8 cellular contexts compared by ENCODE assay signal in genomic region chr18:79963658-79964329, GRCh38. TPM values are rescaled to one million over a fixed set of nuclear protein-coding genes. Genes with fewer than 3 reads are reported as not detected.
DNase-seq lines count a peak whose midpoint lies in the region; ATAC-seq, FAIRE-seq and TF ChIP-seq lines count a peak whose summit lies in the region.

No MANE protein-coding gene starts in this region.

- TF ChIP-seq CTCF in activated CD8-positive, alpha-beta T cell treated with anti-CD3 and anti-CD28 coated beads for 36 hours (IDR thresholded peaks at IDR 0.05), result no peak
- TF ChIP-seq CTCF in endothelial cell (IDR thresholded peaks at IDR 0.05; ENCODE audit: unreplicated experiment), result no peak

- H3K27me3 Mint-ChIP-seq in activated CD8-positive, alpha-beta T cell treated with anti-CD3 and anti-CD28 coated beads for 36 hours, result no peaks in the 10 kb centered on the region
- peaks cover 14% of the 10 kb centered on the region for H3K27me3 Mint-ChIP-seq in endothelial cell (ENCODE audit: unreplicated experiment)

- H3K4me3 Mint-ChIP-seq in activated CD8-positive, alpha-beta T cell treated with anti-CD3 and anti-CD28 coated beads for 36 hours, result peak overlapping the region; percentile 54
- H3K4me3 Mint-ChIP-seq in endothelial cell (ENCODE audit: unreplicated experiment), result no peak overlapping the region

- H3K36me3 ChIP-seq in GM23248 (ENCODE audit: low read depth), result no peaks in the 10 kb centered on the region
- no peaks in the 10 kb centered on the region for H3K36me3 ChIP-seq in small intestine (ENCODE audit: control insufficient read depth in 2 of 2, insufficient read depth in 2 of 2, low read length in 2 of 2)

- H4K20me1 ChIP-seq in GM23248 (ENCODE audit: insufficient read depth), result no peaks in the 10 kb centered on the region

- FAIRE-seq in small intestine (lab: Jason Lieb, UNC), result no peak

- peak overlapping the region; percentile 71 for H2AFZ ChIP-seq in GM23248

- 0 out of 2 replicates have a peak, but pooled peaks cover 9% of the 10 kb centered on the region for H3K79me2 ChIP-seq in GM23248 (ENCODE audit: insufficient read depth)

- CTCF ChIA-PET in activated CD8-positive, alpha-beta T cell treated with anti-CD3 and anti-CD28 coated beads for 36 hours (lab: Charles Lee), result interaction anchor here (0.8 to 2.2 kb wide), 5 partner anchors 12 to 28 kb away, joined by 3 to 7 read pairs (median 4); partner anchors contain the start of genes SLC66A2 and TXNL4A

- peaks cover 28% of the 10 kb centered on the region for H3K4me1 ChIP-seq in GM23248 (ENCODE audit: insufficient read depth)
- H3K4me1 ChIP-seq in right cardiac atrium (ENCODE audit: control insufficient read depth, insufficient read depth, low read length), result peaks cover 3% of the 10 kb centered on the region
- peaks cover 0 to 5% of the 10 kb centered on the region in 2 donors for H3K4me1 ChIP-seq in small intestine (ENCODE audit: control insufficient read depth in 2 of 2, insufficient read depth in 1 of 2, low read depth in 1 of 2, low read length in 1 of 2)

- peaks cover 4% of the 10 kb centered on the region for H3K36me3 Mint-ChIP-seq in activated CD8-positive, alpha-beta T cell treated with anti-CD3 and anti-CD28 coated beads for 36 hours (ENCODE audit: low read depth)
- H3K36me3 Mint-ChIP-seq in endothelial cell (ENCODE audit: low read depth, unreplicated experiment), result peaks cover 3% of the 10 kb centered on the region

- in situ Hi-C loops in GM23248 (cut with MboI), result no loop called here

- no peak overlapping the region for H3K27ac Mint-ChIP-seq in activated CD8-positive, alpha-beta T cell treated with anti-CD3 and anti-CD28 coated beads for 36 hours
- H3K27ac Mint-ChIP-seq in endothelial cell (ENCODE audit: unreplicated experiment), result no peak overlapping the region

- POLR2A ChIA-PET in activated CD8-positive, alpha-beta T cell treated with anti-CD3 and anti-CD28 coated beads for 36 hours (lab: Charles Lee), result interaction anchor here (0.6 to 1.4 kb wide), 3 partner anchors 12 to 769 kb away, joined by 3 to 4 read pairs (median 4); no protein-coding TSS in a partner anchor

- DNase-seq in GM23248 (no peak), right cardiac atrium (no peak), small intestine (no peak), NCI-H1417 treated with DMSO at 0.1 percent for 48 hours (lab: John Stamatoyannopoulos, UW) (no peak), cerebellar cortex (ENCODE audit: low spot score) (no peak), endothelial cell (ENCODE audit: low spot score) (no peak)
- no peak for DNase-seq in activated CD8-positive, alpha-beta T cell treated with anti-CD3 and anti-CD28 coated beads for 36 hours
- DNase-seq in stimulated activated naive CD4-positive, alpha-beta T cell (lab: John Stamatoyannopoulos, UW), result no peak

- peaks cover 16% of the 10 kb centered on the region for H3F3A ChIP-seq in GM23248 (ENCODE audit: insufficient read depth)

- H3K27me3 ChIP-seq in GM23248 (replicated peaks; ENCODE audit: insufficient read depth) (no peaks in the 10 kb centered on the region), right cardiac atrium (ENCODE audit: control insufficient read depth, insufficient read depth) (no peaks in the 10 kb centered on the region), small intestine (ENCODE audit: control insufficient read depth in 2 of 2, insufficient read depth in 2 of 2, low read length in 2 of 2) (no peaks in the 10 kb centered on the region)

- H3K9ac ChIP-seq in GM23248, result peak overlapping the region; percentile 92; the same call in 1 of the 2 replicates

- intact Hi-C loops in activated CD8-positive, alpha-beta T cell treated with anti-CD3 and anti-CD28 coated beads for 36 hours (cut with micrococcal nuclease), result no loop called here
- intact Hi-C loops in right cardiac atrium (cut with DNase I), result no loop called here

- ATAC-seq in activated CD8-positive, alpha-beta T cell treated with anti-CD3 and anti-CD28 coated beads for 36 hours, result no peak
- ATAC-seq in right cardiac atrium, result no peak

- H3K27ac ChIP-seq in GM23248 (no peak overlapping the region), right cardiac atrium (ENCODE audit: low read length) (no peak overlapping the region), small intestine (ENCODE audit: low read depth in 1 of 2, low read length in 1 of 2) (peak overlapping the region in 1 of 2 donors; percentile 83)

- WGBS in GM23248 (ENCODE audit: low coverage in 1 of 2, low lambda C conversion rate in 2 of 2, missing lambda C conversion rate in 2 of 2), 2 experiments, result 81 to 83% methylated on average over 26 to 30 of the region's 30 CpGs
- 87% methylated on average over 30 of the region's 30 CpGs for WGBS in right cardiac atrium
- 65 to 81% (median 66%) methylated on average over 30 of the region's 30 CpGs for WGBS in small intestine, 3 donors

- H3K9me3 ChIP-seq in GM23248 (ENCODE audit: low read depth), result no peaks in the 10 kb centered on the region
- H3K9me3 ChIP-seq in right cardiac atrium (ENCODE audit: control insufficient read depth, low read length), result no peaks in the 10 kb centered on the region
- no peaks in the 10 kb centered on the region for H3K9me3 ChIP-seq in small intestine (ENCODE audit: control insufficient read depth, low read depth)

- H3K4me3 ChIP-seq in GM23248, result peak overlapping the region; percentile 87
- H3K4me3 ChIP-seq in right cardiac atrium (ENCODE audit: low read length), result peak overlapping the region; percentile 92
- H3K4me3 ChIP-seq in small intestine (ENCODE audit: low read depth in 1 of 2, low read length in 2 of 2), result peak overlapping the region; percentile 54 to 92

- peak overlapping the region; percentile 92 for H3K4me2 ChIP-seq in GM23248 (ENCODE audit: unreplicated experiment)

- no peaks in the 10 kb centered on the region for H3K9me2 ChIP-seq in GM23248 (ENCODE audit: insufficient read depth)

- H3K9me3 Mint-ChIP-seq in activated CD8-positive, alpha-beta T cell treated with anti-CD3 and anti-CD28 coated beads for 36 hours, result no peaks in the 10 kb centered on the region
- no peaks in the 10 kb centered on the region for H3K9me3 Mint-ChIP-seq in endothelial cell (ENCODE audit: unreplicated experiment)

- peaks cover 30% of the 10 kb centered on the region for H3K4me1 Mint-ChIP-seq in activated CD8-positive, alpha-beta T cell treated with anti-CD3 and anti-CD28 coated beads for 36 hours (ENCODE audit: low read depth)
- peaks cover 3% of the 10 kb centered on the region for H3K4me1 Mint-ChIP-seq in endothelial cell (ENCODE audit: unreplicated experiment)

RNA-seq across cellular contexts. Expression of gene HSBP1L1, which starts 0.6 kb away (rescaled TPM):
- 6.8 and 17.8 TPM in 2 replicates for total RNA-seq in GM23248 (2014; rRNA removed; shearing (Covaris generic))
- polyA plus RNA-seq in GM23248 (2016; fragmentation: Nextera tagmentation; extraction: Ambion mirVana), result 27.0 and 28.7 TPM in 2 replicates
- 1 to 10 TPM; 5.1 TPM for total RNA-seq in activated CD8-positive, alpha-beta T cell treated with anti-CD3 and anti-CD28 coated beads for 36 hours
- 10 to 100 TPM in 3 of 4 donors, 1 to 10 TPM in 1; 9.9 to 14.6 (median 11.1) TPM for total RNA-seq in right cardiac atrium
- 18.8 TPM for polyA plus RNA-seq in right cardiac atrium
- polyA plus RNA-seq in small intestine, result 10 to 100 TPM; 11.9 to 57.7 (median 19.5) TPM
- total RNA-seq in endothelial cell (ENCODE audit: unreplicated experiment), result 0.87 TPM

RNA-seq across cellular contexts. Expression of gene SLC66A2, which starts 12.3 kb away (rescaled TPM):
- 67.0 and 85.5 TPM in 2 replicates for total RNA-seq in GM23248 (2014; rRNA removed; shearing (Covaris generic))
- polyA plus RNA-seq in GM23248 (2016; fragmentation: Nextera tagmentation; extraction: Ambion mirVana) (33.1 and 33.5 TPM in 2 replicates), right cardiac atrium (27.0 TPM), small intestine (10 to 100 TPM; 15.0 to 30.3 (median 17.8) TPM)
- 10 to 100 TPM; 28.2 to 29.7 TPM for total RNA-seq in activated CD8-positive, alpha-beta T cell treated with anti-CD3 and anti-CD28 coated beads for 36 hours
- total RNA-seq in right cardiac atrium (10 to 100 TPM; 24.7 to 40.0 (median 29.8) TPM), endothelial cell (ENCODE audit: unreplicated experiment) (31.8 TPM)

RNA-seq across cellular contexts. Expression of gene TXNL4A, which starts 24.6 kb away (rescaled TPM):
- total RNA-seq in GM23248 (2014; rRNA removed; shearing (Covaris generic)), result 17.4 and 28.5 TPM in 2 replicates
- polyA plus RNA-seq in GM23248 (2016; fragmentation: Nextera tagmentation; extraction: Ambion mirVana) (192 and 195 TPM in 2 replicates), right cardiac atrium (91.9 TPM), small intestine (10 to 100 TPM; 73.8 to 74.5 (median 74.3) TPM)
- 100 to 1,000 TPM; 172 to 189 TPM for total RNA-seq in activated CD8-positive, alpha-beta T cell treated with anti-CD3 and anti-CD28 coated beads for 36 hours
- total RNA-seq in right cardiac atrium (100 to 1,000 TPM in 1 of 4 donors, 10 to 100 TPM in 3; 69.7 to 104 (median 94.7) TPM), endothelial cell (ENCODE audit: unreplicated experiment) (86.8 TPM)
